In genomic region chr10:35063837-35064454, GRCh38 we compare ENCODE assay signal across 23 cellular contexts.
"Had no signal": no experiment of that assay in that cellular context is flagged by ENCODE, and none has a peak within 500 bp of the region (broad histone marks: within the 10 kb centered on the region; RNA-seq: fewer than 3 reads in every experiment).

No MANE protein-coding gene starts in this region.

- DNase-seq: activated CD4-positive, alpha-beta T cell treated with anti-CD3 and anti-CD28 coated beads for 1 hour; activated CD4-positive, alpha-beta T cell treated with anti-CD3 and anti-CD28 coated beads, Interleukin-2, amount 10 ng/mL, durations not matched to agents 7 days and 5 days; activated CD8-positive, alpha-beta T cell treated with anti-CD3 and anti-CD28 coated beads for 36 hours; activated naive CD8-positive, alpha-beta T cell treated with anti-CD3 and anti-CD28 coated beads, Interleukin-2, amount 50 U/mL, for 24 hours; activated T-cell treated with anti-CD3 and anti-CD28 coated beads, Interleukin-2, amount 50 U/mL, for 48 hours; amygdala; effector CD4-positive, alpha-beta T cell; left ventricle myocardium inferior; midbrain; naive thymus-derived CD8-positive, alpha-beta T cell; nucleus accumbens; psoas muscle; stimulated activated CD4-positive, alpha-beta T cell treated with anti-CD3 and anti-CD28 coated beads, Interleukin-1b, Interleukin-23, amount 100 ng/mL, for 48 hours; stimulated activated naive B cell treated with anti-CD40 and anti-IgM and Interleukin-4, amounts not matched to agents 10 μg/mL and 1 μg/mL and 100 μg/mL, for 72 hours; stomach; thyroid gland; upper lobe of right lung had no signal

- H3K4me1 Mint-ChIP-seq: activated naive CD8-positive, alpha-beta T cell treated with anti-CD3 and anti-CD28 coated beads, Interleukin-2, amount 50 U/mL, for 24 hours; neural crest cell had no signal

- H3K9me3 Mint-ChIP-seq: activated CD4-positive, alpha-beta T cell treated with anti-CD3 and anti-CD28 coated beads, Interleukin-2, amount 10 ng/mL, durations not matched to agents 7 days and 5 days; activated CD8-positive, alpha-beta T cell treated with anti-CD3 and anti-CD28 coated beads for 36 hours; activated naive CD4-positive, alpha-beta T cell treated with anti-CD3 and anti-CD28 coated beads, Interleukin-2, amount 50 U/mL, for 24 hours; activated naive CD8-positive, alpha-beta T cell treated with anti-CD3 and anti-CD28 coated beads, Interleukin-2, amount 50 U/mL, for 24 hours; activated T-helper 2 cell treated with anti-CD3 and anti-CD28 coated beads, Interferon-gamma antibody, Interleukin-2, Interleukin-4, amounts not matched to agents 10 μg/mL and 5 μg/mL and 100 μg/mL, durations not matched to agents 14 hours and 24 hours and 36 hours; central memory CD8-positive, alpha-beta T cell; dendritic cell treated with granulocyte-macrophage colony-stimulating factor and Interleukin-4, amounts not matched to agents 40 ng/mL and 50 ng/mL, for 4 days; naive thymus-derived CD8-positive, alpha-beta T cell; neural crest cell; stimulated activated naive B cell treated with anti-CD40 and anti-IgM and Interleukin-4, amounts not matched to agents 10 μg/mL and 1 μg/mL and 100 μg/mL, for 72 hours; WTC11 had no signal

- H3K27me3 Mint-ChIP-seq: activated CD4-positive, alpha-beta T cell treated with anti-CD3 and anti-CD28 coated beads, Interleukin-2, amount 10 ng/mL, durations not matched to agents 7 days and 5 days; activated CD8-positive, alpha-beta T cell treated with anti-CD3 and anti-CD28 coated beads for 36 hours; activated naive CD4-positive, alpha-beta T cell treated with anti-CD3 and anti-CD28 coated beads, Interleukin-2, amount 50 U/mL, for 24 hours; activated naive CD8-positive, alpha-beta T cell treated with anti-CD3 and anti-CD28 coated beads, Interleukin-2, amount 50 U/mL, for 24 hours; central memory CD8-positive, alpha-beta T cell; dendritic cell treated with granulocyte-macrophage colony-stimulating factor and Interleukin-4, amounts not matched to agents 40 ng/mL and 50 ng/mL, for 4 days; naive thymus-derived CD8-positive, alpha-beta T cell; stimulated activated naive B cell treated with anti-CD40 and anti-IgM and Interleukin-4, amounts not matched to agents 10 μg/mL and 1 μg/mL and 100 μg/mL, for 72 hours had no signal

- H3K4me3 Mint-ChIP-seq: activated CD4-positive, alpha-beta T cell treated with anti-CD3 and anti-CD28 coated beads, Interleukin-2, amount 10 ng/mL, durations not matched to agents 7 days and 5 days; activated CD8-positive, alpha-beta T cell treated with anti-CD3 and anti-CD28 coated beads for 36 hours; activated naive CD4-positive, alpha-beta T cell treated with anti-CD3 and anti-CD28 coated beads, Interleukin-2, amount 50 U/mL, for 24 hours; activated naive CD8-positive, alpha-beta T cell treated with anti-CD3 and anti-CD28 coated beads, Interleukin-2, amount 50 U/mL, for 24 hours; central memory CD8-positive, alpha-beta T cell; dendritic cell treated with granulocyte-macrophage colony-stimulating factor and Interleukin-4, amounts not matched to agents 40 ng/mL and 50 ng/mL, for 4 days; naive thymus-derived CD8-positive, alpha-beta T cell; neural crest cell; stimulated activated naive B cell treated with anti-CD40 and anti-IgM and Interleukin-4, amounts not matched to agents 10 μg/mL and 1 μg/mL and 100 μg/mL, for 72 hours; WTC11 had no signal

- H3K27ac Mint-ChIP-seq: activated CD4-positive, alpha-beta T cell treated with anti-CD3 and anti-CD28 coated beads, Interleukin-2, amount 10 ng/mL, durations not matched to agents 7 days and 5 days; activated CD8-positive, alpha-beta T cell treated with anti-CD3 and anti-CD28 coated beads for 36 hours; activated naive CD4-positive, alpha-beta T cell treated with anti-CD3 and anti-CD28 coated beads, Interleukin-2, amount 50 U/mL, for 24 hours; activated naive CD8-positive, alpha-beta T cell treated with anti-CD3 and anti-CD28 coated beads, Interleukin-2, amount 50 U/mL, for 24 hours; activated T-helper 2 cell treated with anti-CD3 and anti-CD28 coated beads, Interferon-gamma antibody, Interleukin-2, Interleukin-4, amounts not matched to agents 10 μg/mL and 5 μg/mL and 100 μg/mL, durations not matched to agents 14 hours and 24 hours and 36 hours; dendritic cell treated with granulocyte-macrophage colony-stimulating factor and Interleukin-4, amounts not matched to agents 40 ng/mL and 50 ng/mL, for 4 days; naive thymus-derived CD8-positive, alpha-beta T cell; stimulated activated naive B cell treated with anti-CD40 and anti-IgM and Interleukin-4, amounts not matched to agents 10 μg/mL and 1 μg/mL and 100 μg/mL, for 72 hours; WTC11 had no signal

- ATAC-seq: activated CD8-positive, alpha-beta T cell treated with anti-CD3 and anti-CD28 coated beads for 36 hours; activated naive CD8-positive, alpha-beta T cell treated with anti-CD3 and anti-CD28 coated beads, Interleukin-2, amount 50 U/mL, for 24 hours; naive thymus-derived CD8-positive, alpha-beta T cell; psoas muscle; stimulated activated naive B cell treated with anti-CD40 and anti-IgM and Interleukin-4, amounts not matched to agents 10 μg/mL and 1 μg/mL and 100 μg/mL, for 72 hours; upper lobe of right lung; WTC11 had no signal
